10 cellular contexts compared by ENCODE assay signal in genomic region chr6:158170656-158171081, GRCh38. TPM values are rescaled to one million over a fixed set of nuclear protein-coding genes. Genes with fewer than 3 reads are reported as not detected.
A peak's percentile ranks its signal among the peaks of the same experiment; 100 is the strongest.
DNase-seq lines count a peak whose midpoint lies in the region; ATAC-seq, FAIRE-seq and TF ChIP-seq lines count a peak whose summit lies in the region.
"Had no signal": no experiment of that assay in that cellular context is flagged by ENCODE, and none has a peak within 500 bp of the region (broad histone marks: within the 10 kb centered on the region; RNA-seq: fewer than 3 reads in every experiment).

No MANE protein-coding gene starts in this region.

- no peak overlapping the region for H3K4me3 Mint-ChIP-seq in Caco-2 (ENCODE audit: unreplicated experiment)
- no peak overlapping the region for H3K4me3 Mint-ChIP-seq in activated CD4-positive, alpha-beta T cell treated with anti-CD3 and anti-CD28 coated beads for 36 hours

- BruUV-seq in Caco-2 (replicated peaks; lab: Mats Ljungman, UMichigan) = TSS peak; percentile 16

- H3K9me3 Mint-ChIP-seq in Caco-2 (ENCODE audit: unreplicated experiment) = peaks cover 4% of the 10 kb centered on the region
- no peaks in the 10 kb centered on the region for H3K9me3 Mint-ChIP-seq in activated CD4-positive, alpha-beta T cell treated with anti-CD3 and anti-CD28 coated beads for 36 hours (ENCODE audit: low read depth)

- H3K36me3 ChIP-seq in Caco-2 (ENCODE audit: control insufficient read depth, insufficient read depth, low read length) = no peaks in the 10 kb centered on the region
- H3K36me3 ChIP-seq in SJSA1 = peaks cover 27% of the 10 kb centered on the region
- no peaks in the 10 kb centered on the region for H3K36me3 ChIP-seq in pancreas
- H3K36me3 ChIP-seq in heart left ventricle = peaks cover 0 to 14% (median 4%) of the 10 kb centered on the region in 9 donors

- CTCF ChIA-PET in Caco-2 (lab: Charles Lee) = no interaction called here
- CTCF ChIA-PET in activated CD4-positive, alpha-beta T cell treated with anti-CD3 and anti-CD28 coated beads for 36 hours (lab: Charles Lee) = no interaction called here

- H3K27me3 ChIP-seq in Caco-2 (replicated peaks; ENCODE audit: control insufficient read depth, insufficient read depth, low read length) = no peaks in the 10 kb centered on the region
- no peaks in the 10 kb centered on the region for H3K27me3 ChIP-seq in SJSA1 (replicated peaks)
- H3K27me3 ChIP-seq in pancreas = no peaks in the 10 kb centered on the region
- H3K27me3 ChIP-seq in heart left ventricle = no peaks in the 10 kb centered on the region

- 50 to 53% methylated on average over 3 of the region's 3 CpGs for WGBS in pancreas, 2 donors
- 52 to 79% (median 68%) methylated on average over 3 of the region's 3 CpGs for WGBS in heart left ventricle, 4 donors

- H3K4me1 ChIP-seq in Caco-2 (peaks cover 15% of the 10 kb centered on the region), SJSA1 (replicated peaks) (peaks cover 32% of the 10 kb centered on the region), pancreas (peaks cover 0 to 19% (median 4%) of the 10 kb centered on the region in 3 donors), heart left ventricle (peaks cover 0 to 31% (median 17%) of the 10 kb centered on the region in 12 donors)

- TF ChIP-seq POLR2A in heart left ventricle (IDR thresholded peaks at IDR 0.05) = no peak

- DNase-seq in Caco-2 = no peak
- DNase-seq in SJSA1 (ENCODE audit: low read depth in 1 of 2, low spot score in 2 of 2) = peak; percentile 64 to 76
- peak; percentile 50 for DNase-seq in epithelial cell of esophagus (ENCODE audit: low read depth)
- no peak for DNase-seq in pancreas
- DNase-seq in activated CD4-positive, alpha-beta T cell treated with anti-CD3 and anti-CD28 coated beads for 36 hours = no peak
- DNase-seq in middle frontal gyrus (ENCODE audit: extremely low spot score, low spot score) = no peak
- no peak for DNase-seq in SK-N-DZ (ENCODE audit: low spot score)
- DNase-seq in heart left ventricle = no peak
- DNase-seq: DMS153, NCI-H510A treated with DMSO at 0.1 percent for 48 hours had no signal

- FAIRE-seq in pancreas (lab: Jason Lieb, UNC) = no peak

- H3K4me3 ChIP-seq in Caco-2 (ENCODE audit: low read depth, low read length) (no peak overlapping the region), SJSA1 (no peak overlapping the region), epithelial cell of esophagus (ENCODE audit: low read length) (no peak overlapping the region), pancreas (no peak overlapping the region), heart left ventricle (no peak overlapping the region)

- peaks cover 8% of the 10 kb centered on the region for H3K36me3 Mint-ChIP-seq in Caco-2 (ENCODE audit: insufficient read depth, unreplicated experiment)
- peaks cover 19% of the 10 kb centered on the region for H3K36me3 Mint-ChIP-seq in activated CD4-positive, alpha-beta T cell treated with anti-CD3 and anti-CD28 coated beads for 36 hours (ENCODE audit: low read depth)

- TF ChIP-seq CTCF in Caco-2 (IDR thresholded peaks at IDR 0.05; ENCODE audit: insufficient read depth in 1 of 2, low read depth in 1 of 2, low read length in 1 of 2, severe bottlenecking in 1 of 2, unreplicated experiment in 1 of 2) (no peak), epithelial cell of esophagus (IDR thresholded peaks at IDR 0.05; ENCODE audit: insufficient read depth, low read depth, low read length, missing control alignments) (no peak), pancreas (IDR thresholded peaks at IDR 0.05) (no peak), heart left ventricle (IDR thresholded peaks at IDR 0.05) (no peak)

- POLR2A ChIA-PET in Caco-2 (lab: Charles Lee) = no interaction called here
- POLR2A ChIA-PET in activated CD4-positive, alpha-beta T cell treated with anti-CD3 and anti-CD28 coated beads for 36 hours (lab: Charles Lee) = no interaction called here

- no peak overlapping the region for H3K27ac Mint-ChIP-seq in Caco-2 (ENCODE audit: unreplicated experiment)
- H3K27ac Mint-ChIP-seq in activated CD4-positive, alpha-beta T cell treated with anti-CD3 and anti-CD28 coated beads for 36 hours = no peak overlapping the region

- no peak for ATAC-seq in pancreas
- no peak for ATAC-seq in activated CD4-positive, alpha-beta T cell treated with anti-CD3 and anti-CD28 coated beads for 36 hours
- no peak for ATAC-seq in heart left ventricle

- H3K4me1 Mint-ChIP-seq in Caco-2 (ENCODE audit: low read depth, unreplicated experiment) = peaks cover 21% of the 10 kb centered on the region
- H3K4me1 Mint-ChIP-seq in activated CD4-positive, alpha-beta T cell treated with anti-CD3 and anti-CD28 coated beads for 36 hours = peaks cover 10% of the 10 kb centered on the region

- intact Hi-C loops in Caco-2 (cut with micrococcal nuclease; ENCODE audit: unreplicated experiment) = no loop called here
- intact Hi-C loops in pancreas (cut with DNase I) = no loop called here
- intact Hi-C loops in activated CD4-positive, alpha-beta T cell treated with anti-CD3 and anti-CD28 coated beads for 36 hours (cut with DNase I, micrococcal nuclease) = no loop called here
- intact Hi-C loops in heart left ventricle (cut with DNase I) = no loop called here

- no peaks in the 10 kb centered on the region for H3K27me3 Mint-ChIP-seq in Caco-2 (ENCODE audit: insufficient read depth, unreplicated experiment)
- H3K27me3 Mint-ChIP-seq in activated CD4-positive, alpha-beta T cell treated with anti-CD3 and anti-CD28 coated beads for 36 hours = no peaks in the 10 kb centered on the region

- H3K27ac ChIP-seq in SJSA1 (peak overlapping the region; percentile 40), pancreas (peak overlapping the region; percentile 0 to 53 (median 37)), heart left ventricle (peak overlapping the region in 3 of 12 donors; percentile 1 to 50 (median 40))

- H3K9me3 ChIP-seq in Caco-2 = no peaks in the 10 kb centered on the region
- no peaks in the 10 kb centered on the region for H3K9me3 ChIP-seq in SJSA1 (replicated peaks)
- H3K9me3 ChIP-seq in pancreas = no peaks in the 10 kb centered on the region
- no peaks in the 10 kb centered on the region for H3K9me3 ChIP-seq in heart left ventricle

RNA-seq across cellular contexts. Expression of gene GTF2H5, which starts 2.5 kb away (rescaled TPM):
- total RNA-seq in Caco-2 (2022) = 17.8 and 18.1 TPM in 2 replicates
- 9.7 and 21.6 TPM in 2 replicates for total RNA-seq in SJSA1 (2014; rRNA removed; shearing (Covaris generic))
- total RNA-seq in pancreas = 10 to 100 TPM in 1 of 6 donors, 1 to 10 TPM in 5; 7.0 to 12.5 (median 8.7) TPM
- 10 to 100 TPM in 1 of 2 donors, 1 to 10 TPM in 1; 3.8 to 11.9 TPM for polyA plus RNA-seq in pancreas
- total RNA-seq in activated CD4-positive, alpha-beta T cell treated with anti-CD3 and anti-CD28 coated beads for 36 hours = 10 to 100 TPM; 21.0 to 30.0 TPM
- polyA plus RNA-seq in SK-N-DZ (2014; cell fraction: cytosol; rRNA removed) = 4.5 and 4.8 TPM in 2 replicates
- polyA plus RNA-seq in SK-N-DZ (2014; cell fraction: nucleus; rRNA removed) = 2.7 and 4.5 TPM in 2 replicates
- 10 to 100 TPM in 7 of 9 donors, 1 to 10 TPM in 2; 2.6 to 32.0 (median 25.8) TPM for total RNA-seq in heart left ventricle
- polyA plus RNA-seq in heart left ventricle = 1 to 10 TPM; 4.4 to 6.4 TPM

RNA-seq across cellular contexts. Expression of gene SERAC1, which starts 2.6 kb away (rescaled TPM):
- total RNA-seq in Caco-2 (2022) = 6.8 and 7.4 TPM in 2 replicates
- total RNA-seq in SJSA1 (2014; rRNA removed; shearing (Covaris generic)) = 3.5 and 8.5 TPM in 2 replicates
- 10 to 100 TPM in 1 of 6 donors, 1 to 10 TPM in 5; 7.0 to 14.3 (median 8.1) TPM for total RNA-seq in pancreas
- 10 to 100 TPM in 1 of 2 donors, 1 to 10 TPM in 1; 6.3 to 13.1 TPM for polyA plus RNA-seq in pancreas
- total RNA-seq in activated CD4-positive, alpha-beta T cell treated with anti-CD3 and anti-CD28 coated beads for 36 hours = 1 to 10 TPM; 3.9 to 5.7 TPM
- polyA plus RNA-seq in SK-N-DZ (2014; cell fraction: cytosol; rRNA removed) = 6.8 and 7.4 TPM in 2 replicates
- 8.7 and 9.1 TPM in 2 replicates for polyA plus RNA-seq in SK-N-DZ (2014; cell fraction: nucleus; rRNA removed)
- 1 to 10 TPM; 3.7 to 7.0 (median 5.5) TPM for total RNA-seq in heart left ventricle
- polyA plus RNA-seq in heart left ventricle = 1 to 10 TPM; 1.5 to 5.6 TPM

Comparison
In these comparisons a context has a peak if more than half of its experiments do, and no peak if none do; other contexts are left out.
1. DNase-seq: peak in SJSA1 (2 of 2) and epithelial cell of esophagus (single experiment); none in Caco-2 (0 of 2), pancreas (0 of 6), activated CD4-positive, alpha-beta T cell treated with anti-CD3 and anti-CD28 coated beads for 36 hours (single experiment), middle frontal gyrus (single experiment), SK-N-DZ (single experiment) and heart left ventricle (0 of 5).